In genomic region chrX:70476934-70477733, GRCh38 we compare ENCODE assay signal across 8 cellular contexts. TPM values are rescaled to one million over a fixed set of nuclear protein-coding genes. Genes with fewer than 3 reads are reported as not detected.
DNase-seq lines count a peak whose midpoint lies in the region; ATAC-seq and TF ChIP-seq lines count a peak whose summit lies in the region.

No MANE protein-coding gene starts in this region.

- no peaks in the 10 kb centered on the region for H3K9me2 ChIP-seq in neural cell (ENCODE audit: insufficient read depth, low read length)

- H2AFZ ChIP-seq in neural cell (ENCODE audit: low read depth, low read length), result no peak overlapping the region

- H3K4me1 Mint-ChIP-seq in endothelial cell (ENCODE audit: unreplicated experiment), result peaks cover 46% of the 10 kb centered on the region

- H3K9ac ChIP-seq in neural cell (ENCODE audit: low read length), result no peak overlapping the region

- peaks cover 2% of the 10 kb centered on the region for H3K27me3 Mint-ChIP-seq in endothelial cell (ENCODE audit: unreplicated experiment)

- DNase-seq in Daoy (ENCODE audit: low read depth) (peak; percentile 86), NCI-H460 (ENCODE audit: extremely low read depth, low read depth) (peak; percentile 68), endothelial cell (ENCODE audit: low spot score) (peak; percentile 15), dorsolateral prefrontal cortex (no peak), posterior cingulate gyrus (no peak)
- no peak for DNase-seq in effector CD8-positive, alpha-beta T cell (lab: John Stamatoyannopoulos, UW)

- no peaks in the 10 kb centered on the region for H3K9me3 Mint-ChIP-seq in endothelial cell (ENCODE audit: unreplicated experiment)

- H3K9me3 ChIP-seq in neural cell (ENCODE audit: low read length), result no peaks in the 10 kb centered on the region

- H3K4me2 ChIP-seq in neural cell (ENCODE audit: low read length), result no peak overlapping the region

- no peak for TF ChIP-seq RAD21 in neural cell (conservative IDR thresholded peaks at IDR 0.05)

- H3K27ac Mint-ChIP-seq in endothelial cell (ENCODE audit: unreplicated experiment), result peak overlapping the region; percentile 88

- no peaks in the 10 kb centered on the region for H3F3A ChIP-seq in neural cell (ENCODE audit: insufficient read depth, low read length, poor library complexity, severe bottlenecking)

- H3K4me3 ChIP-seq in neural cell (ENCODE audit: low read length) (peak overlapping the region; percentile 5), dorsolateral prefrontal cortex (no peak overlapping the region)

- H3K36me3 ChIP-seq in neural cell (ENCODE audit: insufficient read depth, low read length), result no peaks in the 10 kb centered on the region

- H3K27ac ChIP-seq in neural cell (ENCODE audit: low read length) (no peak overlapping the region), dorsolateral prefrontal cortex (peak overlapping the region in 17 of 59 donors; percentile 6 to 75 (median 39))

- H3K4me3 Mint-ChIP-seq in endothelial cell (ENCODE audit: unreplicated experiment), result no peak overlapping the region

- TF ChIP-seq CTCF in endothelial cell (IDR thresholded peaks at IDR 0.05; ENCODE audit: unreplicated experiment) (no peak), neural cell (IDR thresholded peaks at IDR 0.05; ENCODE audit: poor library complexity, severe bottlenecking) (no peak), dorsolateral prefrontal cortex (IDR thresholded peaks at IDR 0.05 in 54 of 56, conservative IDR thresholded peaks at IDR 0.05 in 2 of 56; ENCODE audit: low read depth in 1 of 56, partially characterized antibody in 56 of 56) (no peak)

- H3K79me2 ChIP-seq in neural cell (replicated peaks; ENCODE audit: insufficient read depth, low read length), result peaks cover 11% of the 10 kb centered on the region

- TF ChIP-seq EP300 in neural cell (conservative IDR thresholded peaks at IDR 0.05; ENCODE audit: poor library complexity, severe bottlenecking), result no peak

- H3K36me3 Mint-ChIP-seq in endothelial cell (ENCODE audit: low read depth, unreplicated experiment), result no peaks in the 10 kb centered on the region

- H4K20me1 ChIP-seq in neural cell (ENCODE audit: insufficient read depth), result no peaks in the 10 kb centered on the region

- intact Hi-C loops in dorsolateral prefrontal cortex (cut with DNase I) (no loop called here), posterior cingulate gyrus (cut with DNase I) (no loop called here)

- no peaks in the 10 kb centered on the region for H3K27me3 ChIP-seq in neural cell (ENCODE audit: insufficient read depth, low read depth, low read length)
- H3K27me3 ChIP-seq in dorsolateral prefrontal cortex, result peaks cover 0 to 76% (median 25%) of the 10 kb centered on the region in 45 donors

- no peak for ATAC-seq in HG02571 (IDR thresholded peaks at IDR 0.05; ENCODE audit: unreplicated experiment)

TF ChIP-seq in neural cell, 6 proteins besides CTCF, POLR2A, EP300 and RAD21:
- TF ChIP-seq TAF1 (IDR thresholded peaks at IDR 0.05; ENCODE audit: low read depth) (no peak), POLR2AphosphoS5 (IDR thresholded peaks at IDR 0.05) (no peak), SMC3 (conservative IDR thresholded peaks at IDR 0.05; ENCODE audit: poor library complexity) (no peak), REST (IDR thresholded peaks at IDR 0.05; ENCODE audit: borderline replicate concordance) (no peak), EZH2 (IDR thresholded peaks at IDR 0.05; ENCODE audit: borderline replicate concordance, insufficient read depth, low read length, poor library complexity, severe bottlenecking) (no peak)

RNA-seq across cellular contexts. Expression of gene DLG3, which starts 32.5 kb away (rescaled TPM):
- total RNA-seq in Daoy (2014; rRNA removed; shearing (Covaris generic)), result 5.9 and 10.1 TPM in 2 replicates
- total RNA-seq in NCI-H460 (2014; rRNA removed; shearing (Covaris generic)), result 21.3 and 24.6 TPM in 2 replicates
- 13.5 and 17.2 TPM in 2 replicates for polyA plus RNA-seq in NCI-H460 (2014; cell fraction: nucleus; rRNA removed)
- total RNA-seq in endothelial cell (ENCODE audit: unreplicated experiment), result 10.3 TPM
- 62.2 and 66.5 TPM in 2 replicates for polyA plus RNA-seq in neural cell
- polyA minus RNA-seq in neural cell, result 77.7 and 87.3 TPM in 2 replicates
- 10 to 100 TPM; 14.3 to 83.4 (median 53.5) TPM for total RNA-seq in dorsolateral prefrontal cortex

RNA-seq across cellular contexts. Expression of gene GDPD2, which starts 54.0 kb away (rescaled TPM):
- total RNA-seq in Daoy (2014; rRNA removed; shearing (Covaris generic)), result not detected in 2 replicates
- not detected in 2 replicates for total RNA-seq in NCI-H460 (2014; rRNA removed; shearing (Covaris generic))
- not detected in 2 replicates for polyA plus RNA-seq in NCI-H460 (2014; cell fraction: nucleus; rRNA removed)
- total RNA-seq in endothelial cell (ENCODE audit: unreplicated experiment), result 0.13 TPM
- 0.84 TPM in 1 of 2 replicates, not detected in the other for polyA plus RNA-seq in neural cell
- not detected in 2 replicates for polyA minus RNA-seq in neural cell
- 10 to 100 TPM in 12 of 120 experiments, 1 to 10 TPM in 107, under 1 TPM in 1; 0.74 to 14.8 (median 6.0) TPM for total RNA-seq in dorsolateral prefrontal cortex

Comparison
In these comparisons a context has a peak if more than half of its experiments do, and no peak if none do; other contexts are left out.
1. DNase-seq: peak in Daoy (single experiment), NCI-H460 (single experiment) and endothelial cell (single experiment); none in effector CD8-positive, alpha-beta T cell (single experiment), dorsolateral prefrontal cortex (0 of 10) and posterior cingulate gyrus (0 of 10).